In genomic region chr17:50884354-50885311, GRCh38 we compare ENCODE assay signal across 10 cellular contexts. TPM values are rescaled to one million over a fixed set of nuclear protein-coding genes. Genes with fewer than 3 reads are reported as not detected.
DNase-seq lines count a peak whose midpoint lies in the region; ATAC-seq and TF ChIP-seq lines count a peak whose summit lies in the region.
"Had no signal": no experiment of that assay in that cellular context is flagged by ENCODE, and none has a peak within 500 bp of the region (broad histone marks: within the 10 kb centered on the region; RNA-seq: fewer than 3 reads in every experiment).

No MANE protein-coding gene starts in this region.

- ATAC-seq in omental fat pad (ENCODE audit: low FRiP score) (peak; percentile 92), GM19463 (IDR thresholded peaks at IDR 0.05; ENCODE audit: unreplicated experiment) (no peak)
- ATAC-seq in stimulated activated naive CD8-positive, alpha-beta T cell treated with anti-CD3 and anti-CD28 coated beads, Interleukin-15, Interleukin-2, amounts not matched to agents 100 U/mL and 50 U/mL, for 24 hours = no peak

- H3K9me3 ChIP-seq in DOHH2 (ENCODE audit: control insufficient read depth, insufficient read depth, low read length) = peaks cover 6% of the 10 kb centered on the region; the same call in 1 of the 2 replicates
- H3K9me3 ChIP-seq in left ventricle myocardium inferior (replicated peaks) = peaks cover 6% of the 10 kb centered on the region

- H4K20me1 ChIP-seq in DOHH2 (ENCODE audit: control insufficient read depth, insufficient read depth, low read depth, low read length) = no peaks in the 10 kb centered on the region

- H3K27ac ChIP-seq in DOHH2 (ENCODE audit: low read depth, low read length) = no peak overlapping the region
- peak overlapping the region; percentile 36 for H3K27ac ChIP-seq in left ventricle myocardium inferior (replicated peaks)

- no peak overlapping the region for H3K4me3 ChIP-seq in DOHH2 (ENCODE audit: low read length)
- no peak overlapping the region for H3K4me3 ChIP-seq in left ventricle myocardium inferior

- H3K9me2 ChIP-seq in DOHH2 (replicated peaks; ENCODE audit: control insufficient read depth, low read length) = no peaks in the 10 kb centered on the region

- TF ChIP-seq CTCF in DOHH2 (IDR thresholded peaks at IDR 0.05; ENCODE audit: low read depth, low read length, poor library complexity, severe bottlenecking) (no peak), left ventricle myocardium inferior (IDR thresholded peaks at IDR 0.05; ENCODE audit: borderline replicate concordance) (no peak), omental fat pad (IDR thresholded peaks at IDR 0.05) (no peak), GM13977 (IDR thresholded peaks at IDR 0.05; ENCODE audit: extremely low read depth, insufficient read depth, missing control alignments) (no peak)

- H3K4me2 ChIP-seq in DOHH2 (ENCODE audit: low read length) = peak overlapping the region; percentile 38; the same call in 1 of the 2 replicates

- no peaks in the 10 kb centered on the region; the same call in 1 of the 2 replicates for H3F3A ChIP-seq in DOHH2 (ENCODE audit: control insufficient read depth, insufficient read depth)

- H3K79me2 ChIP-seq in DOHH2 (ENCODE audit: control insufficient read depth, low read length) = no peaks in the 10 kb centered on the region

- H3K4me1 ChIP-seq in DOHH2 (ENCODE audit: control insufficient read depth, low read length) (peaks cover 19% of the 10 kb centered on the region), left ventricle myocardium inferior (peaks cover 21% of the 10 kb centered on the region)

- DNase-seq in SW480 (ENCODE audit: low spot score) (peak; percentile 70), left ventricle myocardium inferior (no peak), omental fat pad (ENCODE audit: low spot score) (no peak), GM13977 (ENCODE audit: low spot score) (no peak)
- DNase-seq in activated CD4-positive, alpha-beta T cell treated with anti-CD3 and anti-CD28 coated beads, Interleukin-2, amount 50 U/mL, for 1 hour = no peak
- no peak for DNase-seq in stimulated activated naive CD8-positive, alpha-beta T cell treated with anti-CD3 and anti-CD28 coated beads, Interleukin-15, Interleukin-2, amounts not matched to agents 100 U/mL and 50 U/mL, for 24 hours
- DNase-seq: activated B cell treated with CpG ODN at 0.5 μM for 24 hours; stimulated activated CD4-positive, alpha-beta T cell treated with anti-CD3 and anti-CD28 coated beads, Interleukin-1b, Interleukin-23, amount 100 ng/mL, for 48 hours had no signal

- in situ Hi-C loops in GM13977 (cut with MboI; ENCODE audit: low pct_unique_long_range_greater_than_20kb, low sequenced_read_pairs, unreplicated experiment) = no loop called here

- peaks cover under 1% of the 10 kb centered on the region; the same call in 1 of the 2 replicates for H3K27me3 ChIP-seq in DOHH2 (ENCODE audit: control insufficient read depth, low read length)
- H3K27me3 ChIP-seq in left ventricle myocardium inferior (ENCODE audit: low read depth) = no peaks in the 10 kb centered on the region

- intact Hi-C loops in left ventricle myocardium inferior (cut with micrococcal nuclease) = no loop called here

- H3K36me3 ChIP-seq in DOHH2 (ENCODE audit: control insufficient read depth, low read length) (no peaks in the 10 kb centered on the region), left ventricle myocardium inferior (no peaks in the 10 kb centered on the region)

RNA-seq across cellular contexts. Expression of gene TOB1, which starts 18.5 kb away (rescaled TPM):
- total RNA-seq in left ventricle myocardium inferior (101 TPM), omental fat pad (10 to 100 TPM; 28.8 to 79.7 (median 37.0) TPM)

RNA-seq across cellular contexts. Expression of gene WFIKKN2, which starts 49.2 kb away (rescaled TPM):
- total RNA-seq in left ventricle myocardium inferior (0.25 TPM), omental fat pad (under 1 TPM in 2 of 4 donors, not detected in 2; 0.09 to 0.24 TPM)
- total RNA-seq: activated B cell treated with CpG ODN at 0.5 μM for 24 hours had no signal
